Comparison of ENCODE assay signal across 21 cellular contexts in the genomic region with DNA sequence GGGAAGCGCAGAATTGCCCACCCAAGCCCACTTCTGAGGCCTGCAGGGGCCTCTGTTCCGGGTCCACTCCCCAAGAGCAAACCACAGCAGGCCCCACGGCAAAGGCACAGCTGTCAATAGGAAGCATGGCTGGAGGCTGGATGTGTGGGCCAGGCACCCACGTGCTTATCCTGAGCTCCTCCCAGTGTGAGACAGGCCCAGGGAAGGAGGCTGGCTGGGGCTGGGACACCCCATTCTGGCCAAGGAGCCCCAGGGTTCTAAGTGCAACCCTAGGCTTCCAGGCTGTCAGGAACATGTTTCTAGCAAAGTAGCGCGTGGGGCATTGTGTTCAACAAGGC. TPM values are rescaled to one million over a fixed set of nuclear protein-coding genes. Genes with fewer than 3 reads are reported as not detected.
"Had no signal": no experiment of that assay in that cellular context is flagged by ENCODE, and none has a peak within 500 bp of the region (broad histone marks: within the 10 kb centered on the region; RNA-seq: fewer than 3 reads in every experiment).

No MANE protein-coding gene starts in this region.

- DNase-seq: activated B cell treated with CpG ODN at 0.5 μM for 24 hours; activated CD4-positive, alpha-beta T cell treated with anti-CD3 and anti-CD28 coated beads, Interleukin-2, amount 10 ng/mL, durations not matched to agents 24 days and 14 days; activated T-cell treated with anti-CD3 and anti-CD28 coated beads, Interleukin-2, amount 50 U/mL, for 24 hours; amniotic stem cell; hypothalamus; kidney glomerular epithelial cell; occipital lobe; psoas muscle; stimulated activated CD4-positive, alpha-beta T cell treated with anti-CD3 and anti-CD28 coated beads, Interleukin-15, amount 100 ng/mL, for 24 hours; stimulated activated CD4-positive, alpha-beta T cell treated with anti-CD3 and anti-CD28 coated beads, Interleukin-4, amount 100 ng/mL, for 24 hours; stimulated activated naive CD8-positive, alpha-beta T cell treated with anti-CD3 and anti-CD28 coated beads, Interleukin-15, amount 100 ng/mL, for 72 hours; thyroid gland had no signal

- H3K27ac ChIP-seq: psoas muscle had no signal

- H3K4me3 Mint-ChIP-seq: activated B cell treated with CpG ODN at 0.5 μM for 24 hours; activated CD4-positive, alpha-beta T cell treated with anti-CD3 and anti-CD28 coated beads, Interleukin-2, amount 10 ng/mL, durations not matched to agents 24 days and 14 days; activated T-cell treated with anti-CD3 and anti-CD28 coated beads, Interleukin-2, amount 50 U/mL, for 24 hours; brain; natural killer cell treated with Interleukin-12 subunit alpha and Interleukin-12 subunit beta and Interleukin-15 and Interleukin-18, amount 100 ng/mL, for 72 hours; stimulated activated naive CD8-positive, alpha-beta T cell treated with anti-CD3 and anti-CD28 coated beads, Interleukin-15, amount 100 ng/mL, for 72 hours had no signal

- H3K36me3 Mint-ChIP-seq: activated naive CD4-positive, alpha-beta T cell treated with anti-CD3 and anti-CD28 coated beads, Interleukin-2, amount 50 U/mL, for 72 hours; brain; natural killer cell treated with Interleukin-12 subunit alpha and Interleukin-12 subunit beta and Interleukin-15 and Interleukin-18, amount 100 ng/mL, for 72 hours had no signal

- H3K27me3 ChIP-seq: sigmoid colon, thyroid gland had no signal

- ATAC-seq: activated naive CD4-positive, alpha-beta T cell treated with anti-CD3 and anti-CD28 coated beads, Interleukin-2, amount 50 U/mL, for 72 hours; psoas muscle had no signal

- H3K27me3 Mint-ChIP-seq: activated B cell treated with CpG ODN at 0.5 μM for 24 hours; activated CD4-positive, alpha-beta T cell treated with anti-CD3 and anti-CD28 coated beads, Interleukin-2, amount 10 ng/mL, durations not matched to agents 24 days and 14 days; activated T-cell treated with anti-CD3 and anti-CD28 coated beads, Interleukin-2, amount 50 U/mL, for 24 hours; natural killer cell treated with Interleukin-12 subunit alpha and Interleukin-12 subunit beta and Interleukin-15 and Interleukin-18, amount 100 ng/mL, for 72 hours; stimulated activated naive CD8-positive, alpha-beta T cell treated with anti-CD3 and anti-CD28 coated beads, Interleukin-15, amount 100 ng/mL, for 72 hours had no signal

- H3K9me3 ChIP-seq: psoas muscle, sigmoid colon, thyroid gland had no signal

- H3K36me3 ChIP-seq: sigmoid colon, thyroid gland had no signal

- H3K4me3 ChIP-seq: lung, psoas muscle, sigmoid colon, thyroid gland had no signal

- H3K27ac Mint-ChIP-seq: activated B cell treated with CpG ODN at 0.5 μM for 24 hours; activated CD4-positive, alpha-beta T cell treated with anti-CD3 and anti-CD28 coated beads, Interleukin-2, amount 10 ng/mL, durations not matched to agents 24 days and 14 days; activated T-cell treated with anti-CD3 and anti-CD28 coated beads, Interleukin-2, amount 50 U/mL, for 24 hours; natural killer cell treated with Interleukin-12 subunit alpha and Interleukin-12 subunit beta and Interleukin-15 and Interleukin-18, amount 100 ng/mL, for 72 hours had no signal

- H3K9me3 Mint-ChIP-seq: activated B cell treated with CpG ODN at 0.5 μM for 24 hours; activated CD4-positive, alpha-beta T cell treated with anti-CD3 and anti-CD28 coated beads, Interleukin-2, amount 10 ng/mL, durations not matched to agents 24 days and 14 days; activated naive CD4-positive, alpha-beta T cell treated with anti-CD3 and anti-CD28 coated beads, Interleukin-2, amount 50 U/mL, for 72 hours; activated T-cell treated with anti-CD3 and anti-CD28 coated beads, Interleukin-2, amount 50 U/mL, for 24 hours; brain; natural killer cell treated with Interleukin-12 subunit alpha and Interleukin-12 subunit beta and Interleukin-15 and Interleukin-18, amount 100 ng/mL, for 72 hours; stimulated activated naive CD8-positive, alpha-beta T cell treated with anti-CD3 and anti-CD28 coated beads, Interleukin-15, amount 100 ng/mL, for 72 hours had no signal

RNA-seq across cellular contexts. Expression of a gene that starts 6.0 kb away (rescaled TPM):
- total RNA-seq: activated B cell treated with CpG ODN at 0.5 μM for 24 hours; natural killer cell treated with Interleukin-12 subunit alpha and Interleukin-12 subunit beta and Interleukin-15 and Interleukin-18, amount 100 ng/mL, for 72 hours; T-helper 1 cell treated with Interleukin-12 subunit alpha and Interleukin-12 subunit beta and Interleukin-4 antibody, amounts not matched to agents 30 ng/mL and 1 ng/mL, for 36 hours had no signal

RNA-seq across cellular contexts. Expression of a gene that starts 30.1 kb away (rescaled TPM):
- total RNA-seq: activated B cell treated with CpG ODN at 0.5 μM for 24 hours; activated CD4-positive, alpha-beta T cell treated with anti-CD3 and anti-CD28 coated beads, Interleukin-2, amount 10 ng/mL, durations not matched to agents 24 days and 14 days; activated naive CD4-positive, alpha-beta T cell treated with anti-CD3 and anti-CD28 coated beads, Interleukin-2, amount 50 U/mL, for 72 hours; dermis microvascular lymphatic vessel endothelial cell; lung; mononuclear cell; natural killer cell treated with Interleukin-12 subunit alpha and Interleukin-12 subunit beta and Interleukin-15 and Interleukin-18, amount 100 ng/mL, for 72 hours; occipital lobe; psoas muscle; sigmoid colon; T-helper 1 cell treated with Interleukin-12 subunit alpha and Interleukin-12 subunit beta and Interleukin-4 antibody, amounts not matched to agents 30 ng/mL and 1 ng/mL, for 36 hours; thyroid gland had no signal
- polyA plus RNA-seq: esophagus, lung, psoas muscle, sigmoid colon had no signal
